9 cellular contexts compared by ENCODE assay signal in the genomic region with DNA sequence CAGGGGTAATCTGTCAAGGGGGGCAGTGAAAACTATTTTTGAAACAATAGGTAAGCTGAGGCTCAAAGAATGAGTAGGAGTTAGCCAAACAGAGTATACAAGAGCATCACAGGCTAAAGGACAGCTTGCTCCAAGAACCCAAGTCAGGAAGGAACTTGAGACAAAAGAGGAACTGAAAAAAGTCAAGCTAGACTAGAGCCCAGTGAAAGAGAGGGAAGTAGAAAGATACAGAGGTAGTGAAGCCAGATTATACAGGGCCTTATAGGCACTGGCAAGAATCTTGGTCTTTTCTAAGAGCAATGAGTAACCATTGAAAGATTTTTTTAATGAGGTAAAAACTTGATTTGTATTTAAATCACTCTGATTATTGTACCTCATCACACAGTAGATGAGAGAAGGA.
DNase-seq lines count a peak whose midpoint lies in the region; ATAC-seq and TF ChIP-seq lines count a peak whose summit lies in the region.
"Had no signal": no experiment of that assay in that cellular context is flagged by ENCODE, and none has a peak within 500 bp of the region (broad histone marks: within the 10 kb centered on the region; RNA-seq: fewer than 3 reads in every experiment).

No MANE protein-coding gene starts in this region.

- H3K4me3 ChIP-seq in left ventricle myocardium inferior, result no peak overlapping the region
- no peak overlapping the region for H3K4me3 ChIP-seq in adrenal gland

- ATAC-seq in Right ventricle myocardium superior (ENCODE audit: poor library complexity) (no peak), HG03175 (IDR thresholded peaks at IDR 0.05; ENCODE audit: unreplicated experiment) (peak; percentile 81)

- H3K9me3 ChIP-seq in left ventricle myocardium inferior (replicated peaks), result no peaks in the 10 kb centered on the region
- H3K9me3 ChIP-seq in adrenal gland (replicated peaks in 1 of 3), result no peaks in the 10 kb centered on the region

- no peak for TF ChIP-seq CTCF in left ventricle myocardium inferior (IDR thresholded peaks at IDR 0.05; ENCODE audit: borderline replicate concordance)
- TF ChIP-seq CTCF in adrenal gland (IDR thresholded peaks at IDR 0.05), result no peak

- H3K9me3 Mint-ChIP-seq in T-helper 2 cell treated with Interferon-gamma antibody and Interleukin-4, amounts not matched to agents 5 μg/mL and 100 μg/mL, for 36 hours, result no peaks in the 10 kb centered on the region
- H3K9me3 Mint-ChIP-seq: activated naive CD8-positive, alpha-beta T cell treated with anti-CD3 and anti-CD28 coated beads, Interleukin-2, amount 10 ng/mL, durations not matched to agents 7 days and 5 days had no signal

- peaks cover 91% of the 10 kb centered on the region for H3K4me1 ChIP-seq in left ventricle myocardium inferior
- H3K4me1 ChIP-seq in adrenal gland (replicated peaks in 1 of 2), result peaks cover 37 to 69% of the 10 kb centered on the region in 2 donors

- no peak for TF ChIP-seq POLR2A in adrenal gland (IDR thresholded peaks at IDR 0.05)

- H3K27me3 ChIP-seq in left ventricle myocardium inferior (ENCODE audit: low read depth) (no peaks in the 10 kb centered on the region), adrenal gland (no peaks in the 10 kb centered on the region)

- no peaks in the 10 kb centered on the region for H3K36me3 Mint-ChIP-seq in T-helper 2 cell treated with Interferon-gamma antibody and Interleukin-4, amounts not matched to agents 5 μg/mL and 100 μg/mL, for 36 hours (ENCODE audit: low read depth)

- no peaks in the 10 kb centered on the region for H3K27me3 Mint-ChIP-seq in T-helper 2 cell treated with Interferon-gamma antibody and Interleukin-4, amounts not matched to agents 5 μg/mL and 100 μg/mL, for 36 hours (ENCODE audit: low read depth)
- H3K27me3 Mint-ChIP-seq: activated naive CD8-positive, alpha-beta T cell treated with anti-CD3 and anti-CD28 coated beads, Interleukin-2, amount 10 ng/mL, durations not matched to agents 7 days and 5 days had no signal

- DNase-seq in left ventricle myocardium inferior (no peak), Right ventricle myocardium superior (no peak), adrenal gland (no peak), GOT3 (lab: John Stamatoyannopoulos, UW) (no peak)
- DNase-seq in stimulated activated CD4-positive, alpha-beta T cell treated with anti-CD3 and anti-CD28 coated beads, Interleukin-4, amount 100 ng/mL, for 1 hour, result no peak
- DNase-seq in T-helper 2 cell treated with Interferon-gamma antibody and Interleukin-4, amounts not matched to agents 5 μg/mL and 100 μg/mL, for 36 hours (ENCODE audit: low spot score), result no peak
- DNase-seq in activated naive CD4-positive, alpha-beta T cell treated with Interleukin-2 at 50 U/mL for 16 hours, result no peak
- DNase-seq: activated naive CD8-positive, alpha-beta T cell treated with anti-CD3 and anti-CD28 coated beads, Interleukin-2, amount 10 ng/mL, durations not matched to agents 7 days and 5 days had no signal

- H3K4me1 Mint-ChIP-seq in T-helper 2 cell treated with Interferon-gamma antibody and Interleukin-4, amounts not matched to agents 5 μg/mL and 100 μg/mL, for 36 hours (ENCODE audit: low read depth), result peaks cover 9% of the 10 kb centered on the region

- H3K27ac ChIP-seq in left ventricle myocardium inferior (replicated peaks), result peak overlapping the region; percentile 94
- peak overlapping the region in 3 of 5 donors; percentile 6 to 39 (median 8) for H3K27ac ChIP-seq in adrenal gland

- no peaks in the 10 kb centered on the region for H3K36me3 ChIP-seq in left ventricle myocardium inferior
- no peaks in the 10 kb centered on the region for H3K36me3 ChIP-seq in adrenal gland (replicated peaks in 1 of 2)

- H3K4me3 Mint-ChIP-seq in T-helper 2 cell treated with Interferon-gamma antibody and Interleukin-4, amounts not matched to agents 5 μg/mL and 100 μg/mL, for 36 hours, result no peak overlapping the region
- H3K4me3 Mint-ChIP-seq: activated naive CD8-positive, alpha-beta T cell treated with anti-CD3 and anti-CD28 coated beads, Interleukin-2, amount 10 ng/mL, durations not matched to agents 7 days and 5 days had no signal

- intact Hi-C loops in left ventricle myocardium inferior (cut with micrococcal nuclease), result no loop called here
- intact Hi-C loops in Right ventricle myocardium superior (cut with DNase I), result loop anchor here (10.0 kb wide), 2 partner anchors 100 to 170 kb away; no protein-coding TSS in a partner anchor
- intact Hi-C loops in adrenal gland (cut with DNase I), result no loop called here

- no peak overlapping the region for H3K27ac Mint-ChIP-seq in T-helper 2 cell treated with Interferon-gamma antibody and Interleukin-4, amounts not matched to agents 5 μg/mL and 100 μg/mL, for 36 hours
- H3K27ac Mint-ChIP-seq: activated naive CD8-positive, alpha-beta T cell treated with anti-CD3 and anti-CD28 coated beads, Interleukin-2, amount 10 ng/mL, durations not matched to agents 7 days and 5 days had no signal
